ENCODE assay signal across 8 cellular contexts in genomic region chr12:55737581-55738112, GRCh38. TPM values are rescaled to one million over a fixed set of nuclear protein-coding genes. Genes with fewer than 3 reads are reported as not detected.
DNase-seq lines count a peak whose midpoint lies in the region; ATAC-seq and TF ChIP-seq lines count a peak whose summit lies in the region.

No MANE protein-coding gene starts in this region.

- TF ChIP-seq CTCF in Panc1 (IDR thresholded peaks at IDR 0.05) = peak; percentile 47; the same call in 1 of the 2 replicates
- no peak for TF ChIP-seq CTCF in esophagus muscularis mucosa (IDR thresholded peaks at IDR 0.05)

- intact Hi-C loops in Panc1 (cut with micrococcal nuclease; ENCODE audit: unreplicated experiment) = loop anchor here (1.0 to 5.0 kb wide), 3 partner anchors 59 to 80 kb away; partner anchors contain the start of genes ORMDL2 and SARNP
- intact Hi-C loops in esophagus muscularis mucosa (cut with DNase I) = loop anchor here (5.0 kb wide), 2 partner anchors 55 to 80 kb away; partner anchors contain the start of genes ORMDL2 and SARNP

- H2AFZ ChIP-seq in trophoblast cell (ENCODE audit: insufficient read depth, low read length, poor library complexity) = peak overlapping the region; percentile 67

- POLR2A ChIA-PET in Panc1 (lab: Charles Lee) = no interaction called here

- H3K27me3 ChIP-seq in Panc1 (ENCODE audit: control insufficient read depth, insufficient read depth, low read length) (no peaks in the 10 kb centered on the region), esophagus muscularis mucosa (no peaks in the 10 kb centered on the region), trophoblast cell (ENCODE audit: insufficient read depth, low read length) (no peaks in the 10 kb centered on the region)

- peak; percentile 22 for DNase-seq in NCI-H1105 treated with DMSO at 0.1 percent for 48 hours (lab: John Stamatoyannopoulos, UW)
- DNase-seq in NCI-H1105 (lab: John Stamatoyannopoulos, UW) = no peak
- DNase-seq in Panc1 (ENCODE audit: low read depth, low spot score) = no peak
- no peak for DNase-seq in esophagus muscularis mucosa (ENCODE audit: extremely low spot score)
- no peak for DNase-seq in trophoblast cell
- DNase-seq in GM19238 (ENCODE audit: insufficient read length, low spot score) = no peak
- DNase-seq in 8988T = no peak
- DNase-seq in CD1c-positive myeloid dendritic cell (ENCODE audit: extremely low spot score) = no peak

- WGBS in esophagus muscularis mucosa = 2% methylated on average over 4 of the region's 4 CpGs
- WGBS in trophoblast cell (ENCODE audit: extremely low coverage, insufficient coverage, insufficient read length) = no CpG with 5 or more reads among the region's 4 CpGs

- ATAC-seq in Panc1 = peak; percentile 18; the same call in 1 of the 2 replicates

- H3K18ac ChIP-seq in trophoblast cell (ENCODE audit: low read length) = no peak overlapping the region

- BruUV-seq in Panc1 (replicated peaks; lab: Mats Ljungman, UMichigan) = no TSS peak

- peaks cover 11% of the 10 kb centered on the region for H3K4me1 ChIP-seq in Panc1 (ENCODE audit: control insufficient read depth, insufficient read depth, low read length)
- peaks cover 23 to 33% (median 27%) of the 10 kb centered on the region in 4 donors for H3K4me1 ChIP-seq in esophagus muscularis mucosa
- H3K4me1 ChIP-seq in trophoblast cell (ENCODE audit: control insufficient read depth in 1 of 2, insufficient read depth in 2 of 2, low read length in 2 of 2) = peaks cover 7 to 16% of the 10 kb centered on the region in 2 experiments

- no peak overlapping the region for H2BK12ac ChIP-seq in trophoblast cell (ENCODE audit: low read length)

- H3K27ac ChIP-seq in Panc1 (ENCODE audit: low read length) = 0 out of 2 replicates have a peak overlapping the region, but pooled peaks have one; percentile 30
- peak overlapping the region; percentile 64 to 78 (median 76) for H3K27ac ChIP-seq in esophagus muscularis mucosa (replicated peaks in 1 of 4)
- H3K27ac ChIP-seq in trophoblast cell (ENCODE audit: low read depth, low read length) = no peak overlapping the region

- no peak overlapping the region for H4K91ac ChIP-seq in trophoblast cell (ENCODE audit: low read depth, low read length)

- peak overlapping the region; percentile 50 for H4K12ac ChIP-seq in trophoblast cell (ENCODE audit: low read depth, low read length)

- no peak overlapping the region for H2BK120ac ChIP-seq in trophoblast cell (ENCODE audit: insufficient read depth, low read length, poor library complexity)

- no peaks in the 10 kb centered on the region for H3K79me2 ChIP-seq in trophoblast cell (ENCODE audit: control insufficient read depth, insufficient read depth, low read length, poor library complexity)

- H3K4me3 ChIP-seq in Panc1 (ENCODE audit: low read depth in 2 of 2, low read length in 2 of 2) (peak overlapping the region; percentile 44 to 73), esophagus muscularis mucosa (peak overlapping the region; percentile 46 to 63 (median 56)), trophoblast cell (ENCODE audit: low read depth, low read length) (no peak overlapping the region)

- in situ Hi-C loops in Panc1 (cut with HindIII; ENCODE audit: low pct_unique_long_range_greater_than_20kb, low sequenced_read_pairs) = no loop called here

- H3K9ac ChIP-seq in trophoblast cell (ENCODE audit: low read length) = no peak overlapping the region

- CTCF ChIA-PET in Panc1 (lab: Charles Lee) = interaction anchor here (0.6 to 2.7 kb wide), 7 partner anchors 8 to 202 kb away, joined by 3 to 17 read pairs (median 11); partner anchors contain the start of genes ORMDL2 and SARNP

- H3K36me3 ChIP-seq in Panc1 (ENCODE audit: control insufficient read depth, insufficient read depth, low read length) (no peaks in the 10 kb centered on the region), esophagus muscularis mucosa (no peaks in the 10 kb centered on the region), trophoblast cell (ENCODE audit: control insufficient read depth in 1 of 2, insufficient read depth in 2 of 2, low read length in 2 of 2) (no peaks in the 10 kb centered on the region)

- H3K4me2 ChIP-seq in trophoblast cell (ENCODE audit: low read length) = peak overlapping the region; percentile 71

- peak overlapping the region; percentile 10 for H2BK5ac ChIP-seq in trophoblast cell (ENCODE audit: low read depth, low read length, poor library complexity)

- no peak overlapping the region for H3K23ac ChIP-seq in trophoblast cell (ENCODE audit: low read length)

- no peak for TF ChIP-seq EP300 in esophagus muscularis mucosa (IDR thresholded peaks at IDR 0.05)

- no peak for TF ChIP-seq POLR2A in esophagus muscularis mucosa (IDR thresholded peaks at IDR 0.05; ENCODE audit: low read depth)

- peak overlapping the region; percentile 63 for H4K8ac ChIP-seq in trophoblast cell (ENCODE audit: low read depth, low read length)

- no peaks in the 10 kb centered on the region for H3K79me1 ChIP-seq in trophoblast cell (ENCODE audit: low read length)

- H3K14ac ChIP-seq in trophoblast cell (ENCODE audit: low read length) = no peak overlapping the region

- no peak overlapping the region for H2AK5ac ChIP-seq in trophoblast cell (ENCODE audit: low read length)

- no peaks in the 10 kb centered on the region for H3K9me3 ChIP-seq in Panc1 (ENCODE audit: control insufficient read depth, insufficient read depth, low read depth, low read length)
- no peaks in the 10 kb centered on the region for H3K9me3 ChIP-seq in esophagus muscularis mucosa
- no peaks in the 10 kb centered on the region for H3K9me3 ChIP-seq in trophoblast cell (ENCODE audit: insufficient read depth, low read depth, low read length)

- no peak overlapping the region for H3K4ac ChIP-seq in trophoblast cell (ENCODE audit: low read depth, low read length)

RNA-seq across cellular contexts. Expression of gene GDF11, which starts 5.3 kb away (rescaled TPM):
- total RNA-seq in Panc1 (2021; ENCODE audit: unreplicated experiment) (11.8 TPM), esophagus muscularis mucosa (1 to 10 TPM; 1.7 to 9.0 (median 4.9) TPM)
- polyA plus RNA-seq in Panc1 (2012; ENCODE audit: insufficient read length) = 9.7 TPM
- 8.6 and 9.5 TPM in 2 replicates for polyA plus RNA-seq in trophoblast cell (2013)

RNA-seq across cellular contexts. Expression of gene CD63, which starts 8.8 kb away (rescaled TPM):
- total RNA-seq in Panc1 (2021; ENCODE audit: unreplicated experiment) (879 TPM), esophagus muscularis mucosa (1,000 to 10,000 TPM in 1 of 4 donors, 100 to 1,000 TPM in 3; 742 to 1,177 (median 845) TPM)
- 651 TPM for polyA plus RNA-seq in Panc1 (2012; ENCODE audit: insufficient read length)
- 2,489 and 2,535 TPM in 2 replicates for polyA plus RNA-seq in trophoblast cell (2013)

RNA-seq across cellular contexts. Expression of gene RDH5, which starts 17.5 kb away (rescaled TPM):
- total RNA-seq in Panc1 (2021; ENCODE audit: unreplicated experiment) (2.8 TPM), esophagus muscularis mucosa (10 to 100 TPM; 13.8 to 23.0 (median 17.2) TPM)
- 1.8 TPM for polyA plus RNA-seq in Panc1 (2012; ENCODE audit: insufficient read length)
- polyA plus RNA-seq in trophoblast cell (2013) = 0.81 and 1.4 TPM in 2 replicates

RNA-seq across cellular contexts. Expression of gene BLOC1S1, which starts 21.8 kb away (rescaled TPM):
- 87.3 TPM for total RNA-seq in Panc1 (2021; ENCODE audit: unreplicated experiment)
- polyA plus RNA-seq in Panc1 (2012; ENCODE audit: insufficient read length) = 118 TPM
- 100 to 1,000 TPM; 159 to 253 (median 196) TPM for total RNA-seq in esophagus muscularis mucosa
- polyA plus RNA-seq in trophoblast cell (2013) = 47.3 and 48.7 TPM in 2 replicates

RNA-seq across cellular contexts. Expression of gene ITGA7, which starts 29.9 kb away (rescaled TPM):
- total RNA-seq in Panc1 (2021; ENCODE audit: unreplicated experiment) (2.5 TPM), esophagus muscularis mucosa (100 to 1,000 TPM; 155 to 245 (median 218) TPM)
- polyA plus RNA-seq in Panc1 (2012; ENCODE audit: insufficient read length) = 1.8 TPM
- polyA plus RNA-seq in trophoblast cell (2013) = 0.92 and 1.1 TPM in 2 replicates
